ENCODE assay signal across 8 cellular contexts in genomic region chr18:67515987-67516431, GRCh38. TPM values are rescaled to one million over a fixed set of nuclear protein-coding genes. Genes with fewer than 3 reads are reported as not detected.
DNase-seq lines count a peak whose midpoint lies in the region; ATAC-seq and TF ChIP-seq lines count a peak whose summit lies in the region.

No MANE protein-coding gene starts in this region.

- peak overlapping the region; percentile 52 to 76 for H3K4me3 ChIP-seq in gastroesophageal sphincter
- H3K4me3 ChIP-seq in neural progenitor cell = peak overlapping the region; percentile 64

- peak overlapping the region; percentile 87 for H3K4me3 Mint-ChIP-seq in activated naive CD4-positive, alpha-beta T cell treated with anti-CD3 and anti-CD28 coated beads, Interleukin-2, amount 10 ng/mL, durations not matched to agents 7 days and 5 days
- peak overlapping the region; percentile 92 for H3K4me3 Mint-ChIP-seq in neural progenitor cell

- no peaks in the 10 kb centered on the region for H3K9me3 Mint-ChIP-seq in activated naive CD4-positive, alpha-beta T cell treated with anti-CD3 and anti-CD28 coated beads, Interleukin-2, amount 10 ng/mL, durations not matched to agents 7 days and 5 days
- peaks cover 13% of the 10 kb centered on the region for H3K9me3 Mint-ChIP-seq in neural progenitor cell

- TF ChIP-seq POLR2A in gastroesophageal sphincter (IDR thresholded peaks at IDR 0.05) = no peak

- peak overlapping the region; percentile 74 for H2AFZ ChIP-seq in neural progenitor cell (replicated peaks)

- TF ChIP-seq EP300 in gastroesophageal sphincter (IDR thresholded peaks at IDR 0.05) = no peak

- peak; percentile 49 for ATAC-seq in GM21528 (IDR thresholded peaks at IDR 0.05; ENCODE audit: low FRiP score, unreplicated experiment)
- ATAC-seq in gastroesophageal sphincter = peak; percentile 65

- H3K79me2 ChIP-seq in neural progenitor cell (ENCODE audit: low read depth) = no peaks in the 10 kb centered on the region

- H3K4me1 Mint-ChIP-seq in activated naive CD4-positive, alpha-beta T cell treated with anti-CD3 and anti-CD28 coated beads, Interleukin-2, amount 10 ng/mL, durations not matched to agents 7 days and 5 days = peaks cover 15% of the 10 kb centered on the region
- H3K4me1 Mint-ChIP-seq in neural progenitor cell = peaks cover 20% of the 10 kb centered on the region

- H3K4me1 ChIP-seq in gastroesophageal sphincter (peaks cover 0 to 38% (median 14%) of the 10 kb centered on the region in 3 donors), neural progenitor cell (peaks cover 12% of the 10 kb centered on the region)

- DNase-seq in DMS 273 (lab: John Stamatoyannopoulos, UW; ENCODE audit: unreplicated experiment) (peak; percentile 95), HuH-7.5 (ENCODE audit: low spot score) (peak; percentile 57), RPMI8226 (peak; percentile 89), neural progenitor cell (ENCODE audit: low spot score) (peak; percentile 92), substantia nigra (lab: John Stamatoyannopoulos, UW) (peak; percentile 29 to 91 (median 80))
- peak; percentile 63 for DNase-seq in activated naive CD4-positive, alpha-beta T cell treated with anti-CD3 and anti-CD28 coated beads, Interleukin-2, amount 10 ng/mL, durations not matched to agents 7 days and 5 days

- H3K9ac ChIP-seq in neural progenitor cell = peak overlapping the region; percentile 48

- H3K27me3 ChIP-seq in gastroesophageal sphincter = no peaks in the 10 kb centered on the region
- no peaks in the 10 kb centered on the region for H3K27me3 ChIP-seq in neural progenitor cell

- 0% methylated on average over 1 to 32 of the region's 37 CpGs for WGBS in gastroesophageal sphincter (ENCODE audit: low coverage in 1 of 2), 2 donors

- H3F3A ChIP-seq in neural progenitor cell (ENCODE audit: low read depth) = peaks cover 5% of the 10 kb centered on the region

- peaks cover 38% of the 10 kb centered on the region for H3K27me3 Mint-ChIP-seq in activated naive CD4-positive, alpha-beta T cell treated with anti-CD3 and anti-CD28 coated beads, Interleukin-2, amount 10 ng/mL, durations not matched to agents 7 days and 5 days
- H3K27me3 Mint-ChIP-seq in neural progenitor cell (ENCODE audit: insufficient read depth, low read depth) = peaks cover 2% of the 10 kb centered on the region

- no peak overlapping the region for H3K27ac Mint-ChIP-seq in activated naive CD4-positive, alpha-beta T cell treated with anti-CD3 and anti-CD28 coated beads, Interleukin-2, amount 10 ng/mL, durations not matched to agents 7 days and 5 days
- H3K27ac Mint-ChIP-seq in neural progenitor cell = no peak overlapping the region

- peak; percentile 47 to 89 (median 73) for TF ChIP-seq CTCF in gastroesophageal sphincter (IDR thresholded peaks at IDR 0.05)
- TF ChIP-seq CTCF in neural progenitor cell (IDR thresholded peaks at IDR 0.05) = peak; percentile 73

- CTCF ChIA-PET in activated naive CD4-positive, alpha-beta T cell treated with anti-CD3 and anti-CD28 coated beads, Interleukin-2, amount 10 ng/mL, durations not matched to agents 7 days and 5 days (lab: Charles Lee) = interaction anchor here (0.9 kb wide), 1 partner anchor 20 kb away, joined by 5 read pairs; no protein-coding TSS in a partner anchor

- peak overlapping the region; percentile 65 to 93 (median 90) for H3K27ac ChIP-seq in gastroesophageal sphincter
- no peak overlapping the region for H3K27ac ChIP-seq in neural progenitor cell
- H3K27ac ChIP-seq in substantia nigra (ENCODE audit: low read depth, low read length, poor library complexity, severe bottlenecking) = peak overlapping the region; percentile 97

- H3K9me3 ChIP-seq in gastroesophageal sphincter (no peaks in the 10 kb centered on the region), neural progenitor cell (ENCODE audit: low read depth) (no peaks in the 10 kb centered on the region)

- H3K4me2 ChIP-seq in neural progenitor cell = peak overlapping the region; percentile 76

- H3K36me3 ChIP-seq in gastroesophageal sphincter (peaks cover 0 to 5% of the 10 kb centered on the region in 2 donors), neural progenitor cell (no peaks in the 10 kb centered on the region)

- no peaks in the 10 kb centered on the region for H4K20me1 ChIP-seq in neural progenitor cell (ENCODE audit: low read depth)

- no peaks in the 10 kb centered on the region for H3K36me3 Mint-ChIP-seq in activated naive CD4-positive, alpha-beta T cell treated with anti-CD3 and anti-CD28 coated beads, Interleukin-2, amount 10 ng/mL, durations not matched to agents 7 days and 5 days
- peaks cover 38% of the 10 kb centered on the region for H3K36me3 Mint-ChIP-seq in neural progenitor cell

RNA-seq across cellular contexts. Expression of gene DSEL, which starts 0.5 kb away (rescaled TPM):
- total RNA-seq in gastroesophageal sphincter = 10 to 100 TPM in 2 of 4 donors, 1 to 10 TPM in 2; 8.9 to 10.9 (median 9.7) TPM
- total RNA-seq in neural progenitor cell (ENCODE audit: low replicate concordance) = 7.1 and 8.6 TPM in 2 replicates
